20 cellular contexts compared by ENCODE assay signal in the genomic region with DNA sequence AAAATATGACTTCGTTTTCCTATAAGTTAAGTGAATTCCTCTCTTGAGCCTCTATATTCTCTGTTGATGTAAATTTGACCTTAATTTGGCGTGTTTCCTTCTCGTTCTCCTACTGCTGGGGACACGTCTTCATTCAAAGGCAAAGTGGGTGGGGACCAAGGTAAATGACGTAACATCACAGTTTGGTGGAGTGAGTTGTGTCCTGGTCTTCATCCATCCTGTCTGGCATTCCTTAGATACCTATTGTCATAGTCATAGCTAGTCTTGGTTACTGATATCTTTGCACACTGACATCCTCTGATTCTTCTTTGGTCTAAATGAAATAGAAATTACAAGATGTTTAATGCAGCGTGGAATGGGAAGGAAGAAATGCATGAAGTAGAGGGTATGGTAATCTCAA.
DNase-seq lines count a peak whose midpoint lies in the region; ATAC-seq, FAIRE-seq and TF ChIP-seq lines count a peak whose summit lies in the region.
"Had no signal": no experiment of that assay in that cellular context is flagged by ENCODE, and none has a peak within 500 bp of the region (broad histone marks: within the 10 kb centered on the region; RNA-seq: fewer than 3 reads in every experiment).

No MANE protein-coding gene starts in this region.

- H3K9me3 ChIP-seq in astrocyte (ENCODE audit: insufficient read depth, low read depth, low read length): no peaks in the 10 kb centered on the region
- H3K9me3 ChIP-seq: gastrocnemius medialis had no signal

- no peak for TF ChIP-seq POLR2A in GM18505 (IDR thresholded peaks at IDR 0.05; ENCODE audit: borderline replicate concordance, extremely low read depth, insufficient read depth, insufficient read length)

- H3K27ac Mint-ChIP-seq in astrocyte (ENCODE audit: unreplicated experiment) (peak overlapping the region; percentile 83), chondrocyte (ENCODE audit: unreplicated experiment) (no peak overlapping the region)
- H3K27ac Mint-ChIP-seq: natural killer cell; stimulated activated naive B cell treated with anti-CD40 and anti-IgM and Interleukin-4, amounts not matched to agents 10 μg/mL and 1 μg/mL and 100 μg/mL, for 72 hours had no signal

- no peaks in the 10 kb centered on the region for H3K27me3 ChIP-seq in astrocyte (ENCODE audit: insufficient read depth, low read length)
- H3K27me3 ChIP-seq: BLaER1 treated with 17β-estradiol and CSF1 and Interleukin-3, amounts not matched to agents 10 nM and 100 nM; gastrocnemius medialis had no signal

- peak; percentile 42 for DNase-seq in AG10803 (ENCODE audit: low read depth)
- peak; percentile 82 for DNase-seq in HS-5 (ENCODE audit: low read depth)
- DNase-seq in astrocyte (ENCODE audit: low read depth): peak; percentile 66
- DNase-seq in islet precursor cell: peak; percentile 69
- DNase-seq in Ammon's horn (ENCODE audit: low spot score): no peak
- DNase-seq in chondrocyte (ENCODE audit: low spot score): no peak
- DNase-seq: activated CD4-positive, alpha-beta T cell treated with anti-CD3 and anti-CD28 coated beads for 1 hour; activated T-cell treated with anti-CD3 and anti-CD28 coated beads, Interleukin-2, amount 50 U/mL, for 4 hours; DND-41; gastrocnemius medialis; left cardiac atrium; MM.1S; natural killer cell; retina; stimulated activated CD4-positive, alpha-beta T cell treated with anti-CD3 and anti-CD28 coated beads, Interleukin-4, amount 100 ng/mL, for 24 hours; stimulated activated naive B cell treated with anti-CD40 and anti-IgM and Interleukin-4, amounts not matched to agents 10 μg/mL and 1 μg/mL and 100 μg/mL, for 72 hours had no signal

- H3K4me1 Mint-ChIP-seq in astrocyte (ENCODE audit: low read depth, unreplicated experiment) (peaks cover 20% of the 10 kb centered on the region), chondrocyte (ENCODE audit: low read depth) (peaks cover 12% of the 10 kb centered on the region)

- H3K27ac ChIP-seq in astrocyte (ENCODE audit: low read depth, low read length): no peak overlapping the region
- H3K27ac ChIP-seq: BLaER1 treated with 17β-estradiol and CSF1 and Interleukin-3, amounts not matched to agents 10 nM and 100 nM; gastrocnemius medialis had no signal

- H3K9me3 Mint-ChIP-seq in astrocyte (ENCODE audit: unreplicated experiment) (no peaks in the 10 kb centered on the region), chondrocyte (ENCODE audit: low read depth) (peaks cover 3% of the 10 kb centered on the region)
- H3K9me3 Mint-ChIP-seq: activated T-cell treated with anti-CD3 and anti-CD28 coated beads, Interleukin-2, amount 50 U/mL, for 4 hours; natural killer cell; stimulated activated naive B cell treated with anti-CD40 and anti-IgM and Interleukin-4, amounts not matched to agents 10 μg/mL and 1 μg/mL and 100 μg/mL, for 72 hours had no signal

- H3K4me2 ChIP-seq in astrocyte (ENCODE audit: low read length): peak overlapping the region; percentile 16
- H3K4me2 ChIP-seq: BLaER1 treated with 17β-estradiol and CSF1 and Interleukin-3, amounts not matched to agents 10 nM and 100 nM had no signal

- H3K36me3 Mint-ChIP-seq in astrocyte (ENCODE audit: low read depth, unreplicated experiment): no peaks in the 10 kb centered on the region
- H3K36me3 Mint-ChIP-seq in chondrocyte (ENCODE audit: low read depth): peaks cover 8% of the 10 kb centered on the region
- H3K36me3 Mint-ChIP-seq: natural killer cell had no signal

- H3K4me3 ChIP-seq in AG10803 (ENCODE audit: low read length) (no peak overlapping the region), astrocyte (ENCODE audit: insufficient read depth, low read depth, low read length) (no peak overlapping the region)
- H3K4me3 ChIP-seq: BLaER1 treated with 17β-estradiol and CSF1 and Interleukin-3, amounts not matched to agents 10 nM and 100 nM; gastrocnemius medialis had no signal

- H3K79me2 ChIP-seq in astrocyte (ENCODE audit: insufficient read depth, low read length): no peaks in the 10 kb centered on the region

- no peak overlapping the region for H2AFZ ChIP-seq in astrocyte (ENCODE audit: low read depth, low read length)

- no peaks in the 10 kb centered on the region for H4K20me1 ChIP-seq in astrocyte (ENCODE audit: insufficient read depth, low read length)
- H4K20me1 ChIP-seq: BLaER1 treated with 17β-estradiol and CSF1 and Interleukin-3, amounts not matched to agents 10 nM and 100 nM had no signal

- H3K9ac ChIP-seq in astrocyte (ENCODE audit: low read length): no peak overlapping the region
- H3K9ac ChIP-seq: BLaER1 treated with 17β-estradiol and CSF1 and Interleukin-3, amounts not matched to agents 10 nM and 100 nM had no signal

- no peak overlapping the region for H3K4me3 Mint-ChIP-seq in astrocyte (ENCODE audit: unreplicated experiment)
- no peak overlapping the region for H3K4me3 Mint-ChIP-seq in chondrocyte (ENCODE audit: unreplicated experiment)
- H3K4me3 Mint-ChIP-seq: activated T-cell treated with anti-CD3 and anti-CD28 coated beads, Interleukin-2, amount 50 U/mL, for 4 hours; natural killer cell; stimulated activated naive B cell treated with anti-CD40 and anti-IgM and Interleukin-4, amounts not matched to agents 10 μg/mL and 1 μg/mL and 100 μg/mL, for 72 hours had no signal

- H3K27me3 Mint-ChIP-seq in astrocyte (ENCODE audit: low read depth, unreplicated experiment) (no peaks in the 10 kb centered on the region), chondrocyte (ENCODE audit: low read depth) (no peaks in the 10 kb centered on the region)
- H3K27me3 Mint-ChIP-seq: stimulated activated naive B cell treated with anti-CD40 and anti-IgM and Interleukin-4, amounts not matched to agents 10 μg/mL and 1 μg/mL and 100 μg/mL, for 72 hours had no signal

- no peaks in the 10 kb centered on the region for H3K36me3 ChIP-seq in astrocyte (ENCODE audit: insufficient read depth, low read length)
- H3K36me3 ChIP-seq: gastrocnemius medialis had no signal

- no peak for TF ChIP-seq CTCF in AG10803 (conservative IDR thresholded peaks at IDR 0.05; ENCODE audit: low read length)
- no peak for TF ChIP-seq CTCF in astrocyte (IDR thresholded peaks at IDR 0.05; ENCODE audit: insufficient read depth, low read depth, low read length)
- no peak for TF ChIP-seq CTCF in chondrocyte (IDR thresholded peaks at IDR 0.05)

- peaks cover 6% of the 10 kb centered on the region for H3K4me1 ChIP-seq in astrocyte (ENCODE audit: insufficient read depth, low read length)
- H3K4me1 ChIP-seq: BLaER1 treated with 17β-estradiol and CSF1 and Interleukin-3, amounts not matched to agents 10 nM and 100 nM; gastrocnemius medialis had no signal

- no peak for ATAC-seq in GM18505 (IDR thresholded peaks at IDR 0.05; ENCODE audit: unreplicated experiment)
- ATAC-seq in GM18909 (IDR thresholded peaks at IDR 0.05; ENCODE audit: poor library complexity, unreplicated experiment): no peak
- ATAC-seq: activated T-cell treated with anti-CD3 and anti-CD28 coated beads, Interleukin-2, amount 50 U/mL, for 4 hours; gastrocnemius medialis; natural killer cell; stimulated activated naive B cell treated with anti-CD40 and anti-IgM and Interleukin-4, amounts not matched to agents 10 μg/mL and 1 μg/mL and 100 μg/mL, for 72 hours had no signal

- peak; percentile 9 for FAIRE-seq in astrocyte (lab: Jason Lieb, UNC)
- FAIRE-seq: GM19239 had no signal

Comparison
In these comparisons a context has a peak if more than half of its experiments do, and no peak if none do; other contexts are left out.
1. DNase-seq: peak in AG10803 (single experiment), HS-5 (single experiment), astrocyte (single experiment) and islet precursor cell (single experiment); none in Ammon's horn (single experiment) and chondrocyte (single experiment).